ENCODE assay signal across 11 cellular contexts in the genomic region with DNA sequence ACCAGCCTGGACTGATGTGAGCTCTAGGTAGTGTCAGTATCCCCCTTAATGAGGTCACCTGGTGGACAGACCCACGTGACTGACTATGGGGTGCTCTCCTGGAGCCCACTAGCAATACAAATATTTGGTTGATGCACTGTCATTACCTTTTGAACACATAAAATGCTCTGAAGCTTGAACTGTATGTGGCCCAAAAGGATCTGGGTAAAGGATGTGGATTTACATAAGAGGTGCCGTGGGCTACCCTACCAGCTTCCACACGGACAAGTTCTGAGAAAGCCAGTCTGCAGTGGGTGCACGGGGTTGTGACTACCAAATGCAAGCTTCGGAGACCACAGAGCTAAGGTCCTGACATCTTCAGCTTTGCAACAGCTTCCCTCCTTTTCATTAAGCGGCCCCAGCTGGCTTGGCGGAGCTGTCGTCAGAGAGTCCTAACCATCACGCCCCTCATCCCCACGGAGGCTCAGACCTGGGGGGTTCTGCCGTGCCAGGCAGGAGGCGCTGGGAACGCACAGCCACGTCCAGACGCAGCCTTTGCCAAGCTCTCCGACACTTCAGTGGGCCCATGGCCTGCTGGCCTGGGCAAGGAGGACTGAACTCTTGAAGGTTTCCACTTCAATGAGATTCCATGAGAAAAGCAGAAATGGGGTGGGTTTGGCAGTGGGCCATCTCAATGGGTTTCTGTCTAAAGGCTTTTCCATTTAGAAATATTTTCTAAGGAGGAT.
DNase-seq lines count a peak whose midpoint lies in the region; ATAC-seq and TF ChIP-seq lines count a peak whose summit lies in the region.
"Had no signal": no experiment of that assay in that cellular context is flagged by ENCODE, and none has a peak within 500 bp of the region (broad histone marks: within the 10 kb centered on the region; RNA-seq: fewer than 3 reads in every experiment).

No MANE protein-coding gene starts in this region.

- H3K27ac ChIP-seq in HL-60 (replicated peaks) (peak overlapping the region; percentile 74), dorsolateral prefrontal cortex (peak overlapping the region in 57 of 59 donors; percentile 12 to 98 (median 82)), stomach (peak overlapping the region in 4 of 5 donors; percentile 41 to 80 (median 70))
- H3K27ac ChIP-seq: colonic mucosa had no signal

- DNase-seq in HL-60 (ENCODE audit: low read depth in 1 of 2, low spot score in 1 of 2) = no peak
- peak in 2 of 10 donors; percentile 17 to 66 for DNase-seq in dorsolateral prefrontal cortex
- DNase-seq in medulla oblongata (ENCODE audit: extremely low spot score) = peak; percentile 45
- DNase-seq in stomach = no peak
- DNase-seq in activated CD8-positive, alpha-beta memory T cell treated with anti-CD3 and anti-CD28 coated beads, Interleukin-2, amount 50 U/mL, for 4 hours = no peak
- no peak for DNase-seq in NCI-H128 (lab: John Stamatoyannopoulos, UW; ENCODE audit: unreplicated experiment)
- no peak for DNase-seq in HK-2 (ENCODE audit: unreplicated experiment)
- DNase-seq: activated CD4-positive, CD25-positive, alpha-beta regulatory T cell; colonic mucosa; NCI-H524 treated with DMSO at 0.1 percent for 48 hours had no signal

- intact Hi-C loops in dorsolateral prefrontal cortex (cut with DNase I) (no loop called here), stomach (cut with DNase I; ENCODE audit: low total_unique reads) (no loop called here)

- no peaks in the 10 kb centered on the region for H3K27me3 ChIP-seq in HL-60 (ENCODE audit: insufficient read depth, poor library complexity, severe bottlenecking)
- no peaks in the 10 kb centered on the region for H3K27me3 ChIP-seq in dorsolateral prefrontal cortex
- H3K27me3 ChIP-seq in stomach = no peaks in the 10 kb centered on the region
- H3K27me3 ChIP-seq: colonic mucosa had no signal

- TF ChIP-seq EP300 in stomach (IDR thresholded peaks at IDR 0.05) = no peak

- WGBS in stomach, 5 donors = 67 to 86% (median 83%) methylated on average over 14 to 16 of the region's 16 CpGs

- TF ChIP-seq CTCF in HL-60 (IDR thresholded peaks at IDR 0.05; ENCODE audit: insufficient read depth, low read length) (no peak), dorsolateral prefrontal cortex (IDR thresholded peaks at IDR 0.05 in 54 of 56, conservative IDR thresholded peaks at IDR 0.05 in 2 of 56; ENCODE audit: low read depth in 1 of 56, partially characterized antibody in 56 of 56) (no peak), stomach (IDR thresholded peaks at IDR 0.05) (no peak)

- H3K36me3 ChIP-seq in stomach = no peaks in the 10 kb centered on the region
- H3K36me3 ChIP-seq: colonic mucosa had no signal

- H3K4me3 ChIP-seq in HL-60 (replicated peaks; ENCODE audit: insufficient read depth, low read length) = no peak overlapping the region
- H3K4me3 ChIP-seq in dorsolateral prefrontal cortex = peak overlapping the region in 38 of 59 donors; percentile 3 to 64 (median 44)
- H3K4me3 ChIP-seq in stomach = no peak overlapping the region
- H3K4me3 ChIP-seq: colonic mucosa had no signal

- ATAC-seq in HG02981 (IDR thresholded peaks at IDR 0.05; ENCODE audit: unreplicated experiment) = no peak

- H3K9me3 ChIP-seq in stomach = no peaks in the 10 kb centered on the region
- H3K9me3 ChIP-seq: colonic mucosa had no signal

- no peak for TF ChIP-seq POLR2A in stomach (IDR thresholded peaks at IDR 0.05)

- H3K4me1 ChIP-seq in stomach = peaks cover 16 to 47% (median 26%) of the 10 kb centered on the region in 4 donors
- H3K4me1 ChIP-seq: colonic mucosa had no signal

Comparison
In these comparisons a context has a peak if more than half of its experiments do, and no peak if none do; other contexts are left out.
1. H3K4me3 ChIP-seq: peak in dorsolateral prefrontal cortex (38 of 59); none in HL-60 (single experiment) and stomach (0 of 4).
2. Peak in every context shown above with its lines, with median percentiles within 50 percentile points of each other: H3K27ac ChIP-seq.